Comparison of ENCODE assay signal across 38 cellular contexts in the genomic region with DNA sequence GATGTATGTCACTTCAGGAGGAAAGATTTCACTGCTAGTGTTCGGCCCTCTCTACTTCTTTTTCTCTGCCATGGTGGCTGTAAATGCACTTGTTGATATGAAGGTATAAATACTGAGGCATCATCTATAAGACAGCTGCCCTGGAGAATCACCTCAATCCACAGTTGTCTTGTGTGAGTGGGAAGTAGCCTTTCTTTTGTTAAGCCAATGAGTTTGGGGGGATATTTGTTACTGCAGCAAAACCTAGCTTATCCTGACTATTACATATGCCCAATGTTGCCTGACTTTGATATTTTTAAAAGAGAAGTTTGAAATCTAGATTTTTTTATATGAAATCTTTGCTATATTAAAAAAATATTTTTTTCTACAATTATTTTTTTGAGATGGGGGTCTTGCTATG.
"Had no signal": no experiment of that assay in that cellular context is flagged by ENCODE, and none has a peak within 500 bp of the region (broad histone marks: within the 10 kb centered on the region; RNA-seq: fewer than 3 reads in every experiment).

No MANE protein-coding gene starts in this region.

- DNase-seq: activated B cell treated with CpG ODN at 0.5 μM for 24 hours; activated CD4-positive, alpha-beta memory T cell treated with anti-CD3 and anti-CD28 coated beads for 36 hours; activated CD4-positive, alpha-beta T cell treated with anti-CD3 and anti-CD28 coated beads for 4 hours; activated CD4-positive, alpha-beta T cell treated with anti-CD3 and anti-CD28 coated beads, Interleukin-2, amount 10 ng/mL, durations not matched to agents 24 days and 14 days; activated CD4-positive, alpha-beta T cell treated with anti-CD3 and anti-CD28 coated beads, Interleukin-2, amount 50 U/mL, for 1 hour; activated CD4-positive, alpha-beta T cell treated with anti-CD3 and anti-CD28 coated beads, Interleukin-2, amount 50 U/mL, for 4 hours; activated CD4-positive, CD25-positive, alpha-beta regulatory T cell treated with anti-CD3 and anti-CD28 coated beads, Interleukin-2, amount 50 U/mL, for 72 hours; activated CD8-positive, alpha-beta memory T cell treated with anti-CD3 and anti-CD28 coated beads, Interleukin-2, amount 50 U/mL, for 4 hours; activated CD8-positive, alpha-beta T cell treated with anti-CD3 and anti-CD28 coated beads for 36 hours; activated effector memory CD4-positive, alpha-beta T cell treated with anti-CD3 and anti-CD28 coated beads, Interleukin-2, amount 50 U/mL, for 16 hours; activated gamma-delta T cell treated with Interleukin-2 at 50 U/mL for 16 hours; activated naive CD4-positive, alpha-beta T cell; activated naive CD4-positive, alpha-beta T cell treated with anti-CD3 and anti-CD28 coated beads for 36 hours; activated naive CD4-positive, alpha-beta T cell treated with anti-CD3 and anti-CD28 coated beads, Interleukin-2, amount 50 U/mL, for 16 hours; activated naive CD8-positive, alpha-beta T cell treated with anti-CD3 and anti-CD28 coated beads for 36 hours; activated T-cell treated with anti-CD3 and anti-CD28 coated beads for 4 hours; activated T-cell treated with anti-CD3 and anti-CD28 coated beads, Interleukin-2, amount 50 U/mL, for 1 hour; activated T-cell treated with anti-CD3 and anti-CD28 coated beads, Interleukin-2, amount 50 U/mL, for 4 hours; activated T-cell treated with anti-CD3 and anti-CD28 coated beads, Interleukin-2, amount 50 U/mL, for 72 hours; adrenal gland; amniotic stem cell; aorta; body of pancreas; brain microvascular endothelial cell; cerebellar nuclear complex; T-helper 1 cell; T-helper 2 cell; T-helper 9 cell had no signal

- H3K9me3 ChIP-seq: adrenal gland, body of pancreas, breast epithelium had no signal

- H3K27me3 Mint-ChIP-seq: activated B cell treated with CpG ODN at 0.5 μM for 24 hours had no signal

- H3K4me3 ChIP-seq: adrenal gland, body of pancreas, breast epithelium had no signal

- H3K36me3 ChIP-seq: adrenal gland, brain microvascular endothelial cell, breast epithelium had no signal

- H3K27me3 ChIP-seq: adrenal gland, body of pancreas, brain microvascular endothelial cell, breast epithelium had no signal

- H3K9me3 Mint-ChIP-seq: activated B cell treated with CpG ODN at 0.5 μM for 24 hours; central memory CD8-positive, alpha-beta T cell had no signal

- H3K4me3 Mint-ChIP-seq: activated B cell treated with CpG ODN at 0.5 μM for 24 hours; activated CD4-positive, alpha-beta memory T cell treated with anti-CD3 and anti-CD28 coated beads for 36 hours; activated CD4-positive, alpha-beta T cell treated with anti-CD3 and anti-CD28 coated beads, Interleukin-2, amount 10 ng/mL, durations not matched to agents 24 days and 14 days; activated CD8-positive, alpha-beta T cell treated with anti-CD3 and anti-CD28 coated beads for 36 hours; activated naive CD4-positive, alpha-beta T cell treated with anti-CD3 and anti-CD28 coated beads for 36 hours; activated naive CD8-positive, alpha-beta T cell treated with anti-CD3 and anti-CD28 coated beads for 36 hours; activated T-cell treated with anti-CD3 and anti-CD28 coated beads, Interleukin-2, amount 50 U/mL, for 4 hours; activated T-cell treated with anti-CD3 and anti-CD28 coated beads, Interleukin-2, amount 50 U/mL, for 72 hours; activated T-helper 1 cell treated with anti-CD3 and anti-CD28 coated beads, Interleukin-12 subunit alpha, Interleukin-12 subunit beta, Interleukin-2, Interleukin-4 antibody, amounts not matched to agents 30 ng/mL and 10 ng/mL and 1 ng/mL, durations not matched to agents 14 hours and 24 hours and 36 hours; activated T-helper 17 cell treated with anti-CD3 and anti-CD28 coated beads, Interleukin-2, amount 50 U/mL, for 72 hours; central memory CD8-positive, alpha-beta T cell; T-helper 1 cell treated with Interleukin-12 subunit alpha and Interleukin-12 subunit beta and Interleukin-4 antibody, amounts not matched to agents 30 μg/mL and 1 μg/mL, for 36 hours; T-helper 2 cell treated with Interferon-gamma antibody and Interleukin-4, amounts not matched to agents 5 μg/mL and 100 μg/mL, for 36 hours had no signal

- H3K4me1 Mint-ChIP-seq: activated T-helper 17 cell treated with anti-CD3 and anti-CD28 coated beads, Interleukin-2, amount 50 U/mL, for 72 hours; central memory CD8-positive, alpha-beta T cell had no signal

- ATAC-seq: activated CD8-positive, alpha-beta T cell treated with anti-CD3 and anti-CD28 coated beads for 36 hours; activated naive CD4-positive, alpha-beta T cell treated with anti-CD3 and anti-CD28 coated beads, Interleukin-2, amount 50 U/mL, for 72 hours; activated T-cell treated with anti-CD3 and anti-CD28 coated beads, Interleukin-2, amount 50 U/mL, for 4 hours; activated T-cell treated with anti-CD3 and anti-CD28 coated beads, Interleukin-2, amount 50 U/mL, for 72 hours; activated T-helper 17 cell treated with anti-CD3 and anti-CD28 coated beads, Interleukin-2, amount 50 U/mL, for 72 hours; body of pancreas had no signal

- FAIRE-seq: astrocyte, TTC549 had no signal

- H3K27ac ChIP-seq: adrenal gland, body of pancreas, brain microvascular endothelial cell, breast epithelium, VCaP had no signal

- H3K27ac Mint-ChIP-seq: activated CD4-positive, alpha-beta memory T cell treated with anti-CD3 and anti-CD28 coated beads for 36 hours; activated CD4-positive, alpha-beta T cell treated with anti-CD3 and anti-CD28 coated beads, Interleukin-2, amount 10 ng/mL, durations not matched to agents 24 days and 14 days; activated CD8-positive, alpha-beta T cell treated with anti-CD3 and anti-CD28 coated beads for 36 hours; activated naive CD4-positive, alpha-beta T cell treated with anti-CD3 and anti-CD28 coated beads for 36 hours; activated naive CD4-positive, alpha-beta T cell treated with anti-CD3 and anti-CD28 coated beads, Interleukin-2, amount 50 U/mL, for 72 hours; activated naive CD8-positive, alpha-beta T cell treated with anti-CD3 and anti-CD28 coated beads for 36 hours; activated T-cell treated with anti-CD3 and anti-CD28 coated beads, Interleukin-2, amount 50 U/mL, for 72 hours; activated T-helper 1 cell treated with anti-CD3 and anti-CD28 coated beads, Interleukin-12 subunit alpha, Interleukin-12 subunit beta, Interleukin-2, Interleukin-4 antibody, amounts not matched to agents 30 ng/mL and 10 ng/mL and 1 ng/mL, durations not matched to agents 14 hours and 24 hours and 36 hours; activated T-helper 17 cell treated with anti-CD3 and anti-CD28 coated beads, Interleukin-2, amount 50 U/mL, for 72 hours; T-helper 1 cell treated with Interleukin-12 subunit alpha and Interleukin-12 subunit beta and Interleukin-4 antibody, amounts not matched to agents 30 μg/mL and 1 μg/mL, for 36 hours; T-helper 2 cell treated with Interferon-gamma antibody and Interleukin-4, amounts not matched to agents 5 μg/mL and 100 μg/mL, for 36 hours had no signal
